Comparison of ENCODE assay signal across 1 cellular context in genomic region chr16:1073566-1074378, GRCh38.
TF ChIP-seq lines count a peak whose summit lies in the region.

No MANE protein-coding gene starts in this region.

TF ChIP-seq in SK-N-SH treated with all-trans-retinoic acid at 6 μM for 48 hours, 23 proteins besides CTCF, POLR2A, EP300 and RAD21 (continued from another document):
- TF ChIP-seq TSHZ2 (CRISPR knock-in tag; IDR thresholded peaks at IDR 0.05) (no peak), POU6F1 (CRISPR knock-in tag; IDR thresholded peaks at IDR 0.05; ENCODE audit: borderline replicate concordance, low read depth) (no peak)
